17 cellular contexts compared by ENCODE assay signal in the genomic region with DNA sequence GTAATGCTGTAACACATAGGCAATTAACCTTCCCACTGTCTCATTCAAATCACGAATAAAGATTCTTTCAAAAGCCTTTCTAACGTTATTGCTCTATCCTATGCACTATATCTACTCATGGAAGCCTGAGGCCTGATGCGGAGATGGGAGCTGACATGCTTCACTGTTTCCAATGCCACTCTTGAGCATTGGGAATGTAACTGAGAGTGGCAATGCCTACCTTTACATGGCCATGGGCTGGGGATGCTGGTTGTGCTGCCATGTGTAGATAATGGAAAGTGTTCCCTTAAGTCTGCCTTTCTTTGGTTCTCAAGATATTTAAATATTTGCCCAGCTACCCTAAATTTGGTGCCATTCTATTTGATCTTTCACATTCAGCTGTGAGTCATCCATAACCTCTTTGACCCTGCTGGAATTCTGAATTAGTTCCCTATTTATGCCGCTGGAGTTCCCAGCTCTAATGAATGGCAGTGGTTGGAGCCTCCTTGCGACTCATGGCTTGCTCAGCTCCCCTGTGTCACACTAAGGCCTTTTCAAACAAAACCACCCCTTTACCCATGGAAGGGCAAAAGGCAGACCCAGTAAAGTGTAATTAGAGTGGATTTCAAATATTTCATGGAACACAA. TPM values are rescaled to one million over a fixed set of nuclear protein-coding genes. Genes with fewer than 3 reads are reported as not detected.
DNase-seq lines count a peak whose midpoint lies in the region; ATAC-seq, FAIRE-seq and TF ChIP-seq lines count a peak whose summit lies in the region.
"Had no signal": no experiment of that assay in that cellular context is flagged by ENCODE, and none has a peak within 500 bp of the region (broad histone marks: within the 10 kb centered on the region; RNA-seq: fewer than 3 reads in every experiment).

No MANE protein-coding gene starts in this region.

- no peaks in the 10 kb centered on the region for H3K36me3 Mint-ChIP-seq in HFFc6 (ENCODE audit: low read depth)

- TF ChIP-seq CTCF in A549 (IDR thresholded peaks at IDR 0.05) (no peak), HFFc6 (IDR thresholded peaks at IDR 0.05) (no peak), kidney epithelial cell (IDR thresholded peaks at IDR 0.05; ENCODE audit: insufficient read depth, low read length, poor library complexity, severe bottlenecking) (no peak), upper lobe of left lung (IDR thresholded peaks at IDR 0.05) (no peak)

- H3K4me1 ChIP-seq in A549 (peaks cover 13% of the 10 kb centered on the region), upper lobe of left lung (no peaks in the 10 kb centered on the region)

- H3K36me3 ChIP-seq in kidney epithelial cell (ENCODE audit: control insufficient read depth, insufficient read depth, low read length) (no peaks in the 10 kb centered on the region), upper lobe of left lung (no peaks in the 10 kb centered on the region)
- H3K36me3 ChIP-seq: esophagus muscularis mucosa had no signal

- no peak overlapping the region for H3K27ac ChIP-seq in A549
- no peak overlapping the region for H3K27ac ChIP-seq in upper lobe of left lung
- H3K27ac ChIP-seq: esophagus muscularis mucosa, parathyroid adenoma had no signal

- no peak for TF ChIP-seq POLR2A in A549 (IDR thresholded peaks at IDR 0.05; ENCODE audit: low read length)
- TF ChIP-seq POLR2A in upper lobe of left lung (IDR thresholded peaks at IDR 0.05), result no peak

- FAIRE-seq in A549 (lab: Jason Lieb, UNC), result no peak

- H3K27me3 ChIP-seq in kidney epithelial cell (ENCODE audit: control insufficient read depth, insufficient read depth, low read length) (no peaks in the 10 kb centered on the region), upper lobe of left lung (no peaks in the 10 kb centered on the region)
- H3K27me3 ChIP-seq: esophagus muscularis mucosa had no signal

- H3K9me3 ChIP-seq in A549 (no peaks in the 10 kb centered on the region), upper lobe of left lung (no peaks in the 10 kb centered on the region)
- H3K9me3 ChIP-seq: esophagus muscularis mucosa, mucosa of descending colon had no signal

- no peaks in the 10 kb centered on the region; the same call in 1 of the 2 replicates for H3K27me3 Mint-ChIP-seq in HFFc6 (ENCODE audit: insufficient read depth)

- H3K4me3 ChIP-seq in A549 (no peak overlapping the region), kidney epithelial cell (ENCODE audit: low read depth, low read length) (no peak overlapping the region), upper lobe of left lung (no peak overlapping the region)
- H3K4me3 ChIP-seq: esophagus muscularis mucosa, mucosa of descending colon had no signal

- TF ChIP-seq EP300 in A549 (IDR thresholded peaks at IDR 0.05) (no peak), upper lobe of left lung (IDR thresholded peaks at IDR 0.05) (no peak)

- 49% methylated on average over 5 of the region's 5 CpGs for WGBS in A549 (ENCODE audit: missing lambda C conversion rate)
- 90 to 91% methylated on average over 5 of the region's 5 CpGs for WGBS in upper lobe of left lung, 2 donors

- no peak overlapping the region for H3K4me3 Mint-ChIP-seq in HFFc6
- H3K4me3 Mint-ChIP-seq: activated CD4-positive, alpha-beta T cell treated with anti-CD3 and anti-CD28 coated beads, Interleukin-2, amount 10 ng/mL, durations not matched to agents 7 days and 5 days; T-helper 2 cell treated with Interferon-gamma antibody and Interleukin-4, amounts not matched to agents 5 μg/mL and 100 μg/mL, for 36 hours had no signal

- no peaks in the 10 kb centered on the region for H3K9me3 Mint-ChIP-seq in HFFc6
- H3K9me3 Mint-ChIP-seq: activated CD4-positive, alpha-beta T cell treated with anti-CD3 and anti-CD28 coated beads, Interleukin-2, amount 10 ng/mL, durations not matched to agents 7 days and 5 days; T-helper 2 cell treated with Interferon-gamma antibody and Interleukin-4, amounts not matched to agents 5 μg/mL and 100 μg/mL, for 36 hours had no signal

- no peak for DNase-seq in A549 (ENCODE audit: low read depth in 1 of 2, low spot score in 1 of 2)
- DNase-seq in HFFc6, result peak; percentile 39
- peak; percentile 72 for DNase-seq in SW480 (ENCODE audit: low spot score)
- DNase-seq in kidney epithelial cell (ENCODE audit: low read depth), result peak; percentile 31
- no peak for DNase-seq in DMS153 treated with DMSO at 0.1 percent for 48 hours (lab: John Stamatoyannopoulos, UW; ENCODE audit: unreplicated experiment)
- no peak for DNase-seq in upper lobe of left lung
- DNase-seq in NCI-H2029 (lab: John Stamatoyannopoulos, UW), result no peak
- DNase-seq: activated CD4-positive, alpha-beta T cell treated with anti-CD3 and anti-CD28 coated beads, Interleukin-2, amount 10 ng/mL, durations not matched to agents 7 days and 5 days; activated T-cell treated with anti-CD3 and anti-CD28 coated beads, Interleukin-2, amount 50 U/mL, for 48 hours; amygdala; cortex of kidney; mucosa of descending colon; NCI-H510A treated with DMSO at 0.1 percent for 48 hours had no signal

- peak overlapping the region; percentile 46 for H3K4me2 ChIP-seq in A549

- peaks cover 26% of the 10 kb centered on the region for H3K4me1 Mint-ChIP-seq in HFFc6 (ENCODE audit: low read depth)
- H3K4me1 Mint-ChIP-seq: activated CD4-positive, alpha-beta T cell treated with anti-CD3 and anti-CD28 coated beads, Interleukin-2, amount 10 ng/mL, durations not matched to agents 7 days and 5 days had no signal

- H3K27ac Mint-ChIP-seq in HFFc6, result 0 out of 2 replicates have a peak overlapping the region, but pooled peaks have one; percentile 3
- H3K27ac Mint-ChIP-seq: activated CD4-positive, alpha-beta T cell treated with anti-CD3 and anti-CD28 coated beads, Interleukin-2, amount 10 ng/mL, durations not matched to agents 7 days and 5 days; T-helper 2 cell treated with Interferon-gamma antibody and Interleukin-4, amounts not matched to agents 5 μg/mL and 100 μg/mL, for 36 hours had no signal

- POLR2A ChIA-PET in A549 (lab: Yijun Ruan, JAX), result no interaction called here

- CTCF ChIA-PET in A549 (lab: Yijun Ruan, JAX), result interaction anchor here (1.1 to 2.2 kb wide), 3 partner anchors 10 to 63 kb away, joined by 3 to 6 read pairs (median 6); no protein-coding TSS in a partner anchor

- no peak for TF ChIP-seq RAD21 in A549 (conservative IDR thresholded peaks at IDR 0.05 in 1 of 2, IDR thresholded peaks at IDR 0.05 in 1 of 2)

- ATAC-seq in A549, result peak in 1 of 2 experiments; percentile 53; a peak in 3 of 6 replicates
- no peak for ATAC-seq in upper lobe of left lung (ENCODE audit: low FRiP score in 2 of 2)
- ATAC-seq in GM21526 (IDR thresholded peaks at IDR 0.05; ENCODE audit: low FRiP score, unreplicated experiment), result no peak
- ATAC-seq: mucosa of descending colon had no signal

TF ChIP-seq in A549, 52 proteins besides CTCF, POLR2A, EP300 and RAD21:
- TF ChIP-seq GATA3 (IDR thresholded peaks at IDR 0.05; ENCODE audit: borderline replicate concordance) (peak; percentile 17; the same call in 1 of the 2 replicates), HOXA7 (CRISPR knock-in tag; IDR thresholded peaks at IDR 0.05) (no peak), RFX5 (IDR thresholded peaks at IDR 0.05) (no peak), SMC3 (IDR thresholded peaks at IDR 0.05) (no peak), TFCP2L1 (CRISPR knock-in tag; IDR thresholded peaks at IDR 0.05) (no peak), FOSL2 (IDR thresholded peaks at IDR 0.05) (no peak), FOSL2 (CRISPR knock-in tag; IDR thresholded peaks at IDR 0.05) (peak; percentile 49), JUNB (IDR thresholded peaks at IDR 0.05) (no peak), CHD2 (IDR thresholded peaks at IDR 0.05; ENCODE audit: low read length, partially characterized antibody) (no peak)

RNA-seq across cellular contexts. Expression of a gene that starts 21.4 kb away (rescaled TPM):
- polyA plus RNA-seq in A549 (2011; rRNA removed), result 18.4 and 22.8 TPM in 2 replicates
- 6.0 and 6.2 TPM in 2 replicates for polyA plus RNA-seq in A549 (2012; cell fraction: cytosol; rRNA removed)
- polyA plus RNA-seq in A549 (2012; cell fraction: nucleus; rRNA removed), result 9.6 and 10.7 TPM in 2 replicates
- polyA plus RNA-seq in A549 (2017; fragmentation: RNase III; extraction: RNeasy Plus Mini Kit Qiagen cat#74134 plus additional on column Dnase treatment), result 11.9 to 21.8 TPM (median 20.8 TPM) in 3 replicates
- 12.0 and 14.5 TPM in 2 replicates for polyA minus RNA-seq in A549 (2011; rRNA and poly(A)+ RNA removed)
- 100 to 1,000 TPM; 518 to 872 (median 646) TPM for total RNA-seq in HFFc6 (2021; fragmentation: NEBNext Ultra II Directional; extraction: Animal tissue kit (Norgen Biotek cat#: 25700))
- total RNA-seq in kidney epithelial cell, result 164 and 204 TPM in 2 replicates
- 100 to 1,000 TPM in 5 of 6 donors, 10 to 100 TPM in 1; 50.3 to 162 (median 137) TPM for total RNA-seq in upper lobe of left lung
- total RNA-seq: activated CD4-positive, alpha-beta T cell treated with anti-CD3 and anti-CD28 coated beads, Interleukin-2, amount 10 ng/mL, durations not matched to agents 7 days and 5 days had no signal

Comparison
In these comparisons a context has a peak if more than half of its experiments do, and no peak if none do; other contexts are left out.
1. DNase-seq: peak in HFFc6 (single experiment), SW480 (single experiment) and kidney epithelial cell (single experiment); none in A549 (0 of 2), DMS153 treated with DMSO at 0.1 percent for 48 hours (single experiment), upper lobe of left lung (0 of 2) and NCI-H2029 (single experiment).